8 cellular contexts compared by ENCODE assay signal in genomic region chr7:6482743-6483119, GRCh38. TPM values are rescaled to one million over a fixed set of nuclear protein-coding genes. Genes with fewer than 3 reads are reported as not detected.
DNase-seq lines count a peak whose midpoint lies in the region; ATAC-seq and TF ChIP-seq lines count a peak whose summit lies in the region.

No MANE protein-coding gene starts in this region.

- H3K4me3 Mint-ChIP-seq in osteocyte (ENCODE audit: unreplicated experiment), result peak overlapping the region; percentile 96

- intact Hi-C loops in OCI-LY7 (cut with micrococcal nuclease; ENCODE audit: unreplicated experiment), result no loop called here

- H3K4me2 ChIP-seq in DND-41 (ENCODE audit: insufficient read depth, low read length) (peak overlapping the region; percentile 80), OCI-LY7 (ENCODE audit: low read length) (peak overlapping the region; percentile 75)

- POLR2A ChIA-PET in OCI-LY7 (lab: Charles Lee), result interaction anchor here (0.5 kb wide), 1 partner anchor 277 kb away, joined by 3 read pairs; no protein-coding TSS in a partner anchor

- H3K4me1 ChIP-seq in DND-41 (ENCODE audit: insufficient read depth, low read length) (peaks cover 46% of the 10 kb centered on the region), OCI-LY7 (ENCODE audit: insufficient read depth, low read length, poor library complexity, severe bottlenecking) (peaks cover 42% of the 10 kb centered on the region)

- peaks cover 29% of the 10 kb centered on the region for H3K36me3 ChIP-seq in DND-41 (ENCODE audit: insufficient read depth, low read length)
- peaks cover 34% of the 10 kb centered on the region for H3K36me3 ChIP-seq in OCI-LY7 (ENCODE audit: insufficient read depth, low read length)

- CTCF ChIA-PET in OCI-LY7 (lab: Charles Lee; ENCODE audit: unreplicated experiment), result no interaction called here

- peaks cover 41% of the 10 kb centered on the region for H3K4me1 Mint-ChIP-seq in osteocyte (ENCODE audit: unreplicated experiment)

- H3K79me2 ChIP-seq in DND-41 (ENCODE audit: insufficient read depth, low read length) (peaks cover 68% of the 10 kb centered on the region), OCI-LY7 (ENCODE audit: insufficient read depth, low read depth, low read length) (peaks cover 60% of the 10 kb centered on the region)

- H3K9me3 ChIP-seq in DND-41 (ENCODE audit: insufficient read depth, low read length, severe bottlenecking) (no peaks in the 10 kb centered on the region), OCI-LY7 (ENCODE audit: low read length) (no peaks in the 10 kb centered on the region)

- ATAC-seq in DND-41 (ENCODE audit: insufficient read depth, low read depth) (no peak), HG02884 (IDR thresholded peaks at IDR 0.05; ENCODE audit: unreplicated experiment) (no peak), GM18519 (IDR thresholded peaks at IDR 0.05; ENCODE audit: low FRiP score, unreplicated experiment) (no peak)

- TF ChIP-seq CTCF in DND-41 (IDR thresholded peaks at IDR 0.05; ENCODE audit: borderline replicate concordance, extremely low read depth, low read length, poor library complexity, severe bottlenecking), result no peak
- 0 out of 2 replicates have a peak, but pooled peaks have one; percentile 10 for TF ChIP-seq CTCF in OCI-LY7 (conservative IDR thresholded peaks at IDR 0.05; ENCODE audit: low read length)
- no peak for TF ChIP-seq CTCF in epithelial cell of esophagus (IDR thresholded peaks at IDR 0.05; ENCODE audit: insufficient read depth, low read depth, low read length, missing control alignments)
- no peak for TF ChIP-seq CTCF in osteocyte (IDR thresholded peaks at IDR 0.05)

- H3K36me3 Mint-ChIP-seq in osteocyte (ENCODE audit: unreplicated experiment), result peaks cover 10% of the 10 kb centered on the region

- H3K9me2 ChIP-seq in OCI-LY7 (ENCODE audit: insufficient read depth, low read length), result no peaks in the 10 kb centered on the region

- H3K9ac ChIP-seq in DND-41 (ENCODE audit: low read depth, low read length), result peak overlapping the region; percentile 80

- H4K20me1 ChIP-seq in DND-41 (ENCODE audit: insufficient read depth, low read length) (peaks cover 41% of the 10 kb centered on the region), OCI-LY7 (ENCODE audit: insufficient read depth, low read length) (peaks cover 23% of the 10 kb centered on the region)

- peaks cover 3% of the 10 kb centered on the region for H3K9me3 Mint-ChIP-seq in osteocyte (ENCODE audit: unreplicated experiment)

- H3K4me3 ChIP-seq in DND-41 (ENCODE audit: low read depth in 1 of 2, low read length in 2 of 2), result peak overlapping the region; percentile 81 to 98; a peak in 3 of 4 replicates
- H3K4me3 ChIP-seq in OCI-LY7 (ENCODE audit: low read depth, low read length, poor library complexity, severe bottlenecking), result peak overlapping the region; percentile 83
- peak overlapping the region; percentile 76 for H3K4me3 ChIP-seq in epithelial cell of esophagus (ENCODE audit: low read length)

- no peaks in the 10 kb centered on the region for H3K27me3 ChIP-seq in DND-41 (ENCODE audit: insufficient read depth, low read length, poor library complexity)

- H3K27me3 Mint-ChIP-seq in osteocyte (ENCODE audit: unreplicated experiment), result no peaks in the 10 kb centered on the region

- DNase-seq in DND-41 (no peak), OCI-LY7 (ENCODE audit: low spot score) (no peak), epithelial cell of esophagus (ENCODE audit: low read depth) (no peak), osteocyte (ENCODE audit: extremely low spot score, unreplicated experiment) (no peak)
- no peak for DNase-seq in stimulated activated CD4-positive, alpha-beta T cell treated with anti-CD3 and anti-CD28 coated beads, Interleukin-2, amount 100 ng/mL, for 24 hours
- DNase-seq in activated CD4-positive, alpha-beta T cell treated with anti-CD3 and anti-CD28 coated beads, Interleukin-2, amount 50 U/mL, for 4 hours, result no peak

- BruUV-seq in OCI-LY7 (replicated peaks; lab: Mats Ljungman, UMichigan), result no TSS peak

- H2AFZ ChIP-seq in DND-41 (ENCODE audit: low read depth, low read length) (no peak overlapping the region), OCI-LY7 (ENCODE audit: low read length) (no peak overlapping the region)

- peak overlapping the region; percentile 98 for H3K27ac Mint-ChIP-seq in osteocyte (ENCODE audit: unreplicated experiment)

- H3K27ac ChIP-seq in DND-41 (ENCODE audit: low read length) (peak overlapping the region; percentile 24; the same call in 1 of the 2 replicates), OCI-LY7 (ENCODE audit: low read depth, low read length, poor library complexity, severe bottlenecking) (no peak overlapping the region)

RNA-seq across cellular contexts. Expression of gene KDELR2, which starts 1.2 kb away (rescaled TPM):
- 23.6 and 30.2 TPM in 2 replicates for total RNA-seq in OCI-LY7 (2014; rRNA removed; shearing (Covaris generic))
- total RNA-seq in OCI-LY7 (2022), result 62.1 and 63.4 TPM in 2 replicates
- 196 and 197 TPM in 2 replicates for total RNA-seq in osteocyte

RNA-seq across cellular contexts. Expression of gene DAGLB, which starts 35.0 kb away (rescaled TPM):
- total RNA-seq in OCI-LY7 (2014; rRNA removed; shearing (Covaris generic)), result 12.4 and 17.5 TPM in 2 replicates
- total RNA-seq in OCI-LY7 (2022) (19.5 and 24.8 TPM in 2 replicates), osteocyte (21.5 and 22.4 TPM in 2 replicates)
